ENCODE assay signal across 8 cellular contexts in genomic region chr9:4299006-4299795, GRCh38. TPM values are rescaled to one million over a fixed set of nuclear protein-coding genes. Genes with fewer than 3 reads are reported as not detected.
A peak's percentile ranks its signal among the peaks of the same experiment; 100 is the strongest.
DNase-seq lines count a peak whose midpoint lies in the region; ATAC-seq and TF ChIP-seq lines count a peak whose summit lies in the region.

No MANE protein-coding gene starts in this region.

- H2AFZ ChIP-seq in DND-41 (ENCODE audit: low read depth, low read length) = peak overlapping the region; percentile 74; the same call in 1 of the 2 replicates

- H3K27ac ChIP-seq in DND-41 (ENCODE audit: low read length) = no peak overlapping the region

- ATAC-seq in DND-41 (ENCODE audit: insufficient read depth, low read depth) (no peak), left ventricle myocardium superior (peak; percentile 14), GM21367 (IDR thresholded peaks at IDR 0.05; ENCODE audit: unreplicated experiment) (no peak)

- intact Hi-C loops in left ventricle myocardium superior (cut with micrococcal nuclease) = loop anchor here (10.0 kb wide), 1 partner anchor 204 kb away; no protein-coding TSS in a partner anchor
- intact Hi-C loops in posterior vena cava (cut with DNase I) = loop anchor here in 1 of 2 donors (10.0 kb wide), 1 partner anchor 164 kb away; no protein-coding TSS in a partner anchor

- no peak overlapping the region for H3K4me3 ChIP-seq in DND-41 (ENCODE audit: low read depth in 1 of 2, low read length in 2 of 2)

- no peaks in the 10 kb centered on the region for H3K9me3 ChIP-seq in DND-41 (ENCODE audit: insufficient read depth, low read length, severe bottlenecking)

- no peak overlapping the region for H3K9ac ChIP-seq in DND-41 (ENCODE audit: low read depth, low read length)

- TF ChIP-seq CTCF in DND-41 (IDR thresholded peaks at IDR 0.05; ENCODE audit: borderline replicate concordance, extremely low read depth, low read length, poor library complexity, severe bottlenecking) = no peak

- H3K79me2 ChIP-seq in DND-41 (ENCODE audit: insufficient read depth, low read length) = no peaks in the 10 kb centered on the region

- H3K4me2 ChIP-seq in DND-41 (ENCODE audit: insufficient read depth, low read length) = no peak overlapping the region

- peaks cover 24% of the 10 kb centered on the region for H3K27me3 ChIP-seq in DND-41 (ENCODE audit: insufficient read depth, low read length, poor library complexity)

- no peaks in the 10 kb centered on the region for H4K20me1 ChIP-seq in DND-41 (ENCODE audit: insufficient read depth, low read length)

- H3K4me1 ChIP-seq in DND-41 (ENCODE audit: insufficient read depth, low read length) = peaks cover 16% of the 10 kb centered on the region

- DNase-seq in DND-41 = no peak
- DNase-seq in LHCN-M2 (ENCODE audit: low read depth) = peak; percentile 51
- peak; percentile 38 for DNase-seq in activated naive CD4-positive, alpha-beta T cell treated with anti-CD3 and anti-CD28 coated beads, Interleukin-2, amount 50 U/mL, for 16 hours
- peak; percentile 57 for DNase-seq in left ventricle myocardium superior
- peak; percentile 83 for DNase-seq in posterior vena cava (ENCODE audit: low spot score)
- no peak for DNase-seq in pons (ENCODE audit: low spot score)
- no peak for DNase-seq in NCI-H510A treated with DMSO at 0.1 percent for 48 hours (lab: John Stamatoyannopoulos, UW)

- H3K36me3 ChIP-seq in DND-41 (ENCODE audit: insufficient read depth, low read length) = no peaks in the 10 kb centered on the region

RNA-seq across cellular contexts. Expression of gene GLIS3, which starts 0.7 kb away (rescaled TPM):
- 7.8 and 8.7 TPM in 2 replicates for total RNA-seq in LHCN-M2 (2014; rRNA removed)
- 3.5 TPM for polyA plus RNA-seq in LHCN-M2 (2012)
- 3.7 TPM for total RNA-seq in left ventricle myocardium superior
- 10 to 100 TPM; 32.2 to 53.1 TPM for total RNA-seq in posterior vena cava

Comparison
In these comparisons a context has a peak if more than half of its experiments do, and no peak if none do; other contexts are left out.
1. DNase-seq: peak in LHCN-M2 (single experiment), activated naive CD4-positive, alpha-beta T cell treated with anti-CD3 and anti-CD28 coated beads, Interleukin-2, amount 50 U/mL, for 16 hours (single experiment), left ventricle myocardium superior (single experiment) and posterior vena cava (single experiment); none in DND-41 (single experiment), pons (single experiment) and NCI-H510A treated with DMSO at 0.1 percent for 48 hours (single experiment).